In the genomic region with DNA sequence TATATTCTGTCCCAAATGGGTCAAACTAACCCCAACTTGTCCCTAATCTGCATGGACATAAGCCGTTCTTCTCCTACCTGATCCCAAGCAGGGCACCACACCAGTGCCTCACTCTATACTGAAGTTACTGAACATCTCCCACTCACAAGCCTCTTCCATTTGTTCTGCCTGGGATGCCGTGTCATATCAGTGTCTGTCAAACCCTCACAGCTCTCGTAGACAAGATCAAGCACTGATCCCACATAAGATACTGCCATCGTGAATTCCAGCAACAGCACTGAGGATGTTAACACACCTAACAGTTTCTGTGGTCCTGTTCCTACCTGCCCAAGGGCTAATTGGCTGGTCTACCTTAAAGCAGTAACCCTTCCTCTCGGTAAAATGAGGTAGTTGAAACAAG, we compare ENCODE assay signal across 16 cellular contexts.
"Had no signal": no experiment of that assay in that cellular context is flagged by ENCODE, and none has a peak within 500 bp of the region (broad histone marks: within the 10 kb centered on the region; RNA-seq: fewer than 3 reads in every experiment).

No MANE protein-coding gene starts in this region.

- DNase-seq: cerebellar nuclear complex; effector CD8-positive, alpha-beta T cell; mammary epithelial cell; naive thymus-derived CD4-positive, alpha-beta T cell; nephron progenitor cell; stimulated activated CD4-positive, alpha-beta T cell treated with anti-CD3 and anti-CD28 coated beads, Interleukin-4, amount 100 ng/mL, for 1 hour; stimulated activated CD8-positive, alpha-beta memory T cell treated with anti-CD3 and anti-CD28 coated beads, Interleukin-4, amount 100 ng/mL, for 48 hours; stimulated activated naive CD8-positive, alpha-beta T cell treated with anti-CD3 and anti-CD28 coated beads, Interleukin-15, Interleukin-2, amounts not matched to agents 100 U/mL and 50 U/mL, for 24 hours; thyroid gland had no signal

- H3K4me3 Mint-ChIP-seq: naive thymus-derived CD4-positive, alpha-beta T cell; nephron progenitor cell; stimulated activated effector memory CD8-positive, alpha-beta T cell treated with anti-CD3 and anti-CD28 coated beads, Interleukin-12 subunit alpha, Interleukin-12 subunit beta, amount 100 ng/mL, for 72 hours had no signal

- H3K36me3 Mint-ChIP-seq: naive thymus-derived CD4-positive, alpha-beta T cell; stimulated activated effector memory CD8-positive, alpha-beta T cell treated with anti-CD3 and anti-CD28 coated beads, Interleukin-12 subunit alpha, Interleukin-12 subunit beta, amount 100 ng/mL, for 72 hours had no signal

- H3K27me3 ChIP-seq: cardiac muscle cell, neutrophil, suprapubic skin, thyroid gland had no signal

- H3K27ac Mint-ChIP-seq: naive thymus-derived CD4-positive, alpha-beta T cell; nephron progenitor cell; stimulated activated effector memory CD8-positive, alpha-beta T cell treated with anti-CD3 and anti-CD28 coated beads, Interleukin-12 subunit alpha, Interleukin-12 subunit beta, amount 100 ng/mL, for 72 hours had no signal

- H3K4me2 ChIP-seq: smooth muscle cell had no signal

- H3K27ac ChIP-seq: cardiac muscle cell, neutrophil, suprapubic skin had no signal

- H3K4me1 Mint-ChIP-seq: naive thymus-derived CD4-positive, alpha-beta T cell; nephron progenitor cell; stimulated activated effector memory CD8-positive, alpha-beta T cell treated with anti-CD3 and anti-CD28 coated beads, Interleukin-12 subunit alpha, Interleukin-12 subunit beta, amount 100 ng/mL, for 72 hours had no signal

- ATAC-seq: esophagus mucosa; naive thymus-derived CD4-positive, alpha-beta T cell; stimulated activated effector memory CD8-positive, alpha-beta T cell treated with anti-CD3 and anti-CD28 coated beads, Interleukin-12 subunit alpha, Interleukin-12 subunit beta, amount 100 ng/mL, for 72 hours; stimulated activated naive CD8-positive, alpha-beta T cell treated with anti-CD3 and anti-CD28 coated beads, Interleukin-15, Interleukin-2, amounts not matched to agents 100 U/mL and 50 U/mL, for 24 hours had no signal

- H3K36me3 ChIP-seq: cardiac muscle cell, neutrophil, suprapubic skin, thyroid gland had no signal

- H3K4me3 ChIP-seq: cardiac muscle cell, coronary artery, smooth muscle cell, suprapubic skin, thyroid gland had no signal

- H3K9me3 ChIP-seq: neutrophil, suprapubic skin, thyroid gland had no signal
